27 cellular contexts compared by ENCODE assay signal in genomic region chr7:35277359-35277758, GRCh38. TPM values are rescaled to one million over a fixed set of nuclear protein-coding genes. Genes with fewer than 3 reads are reported as not detected.
"Had no signal": no experiment of that assay in that cellular context is flagged by ENCODE, and none has a peak within 500 bp of the region (broad histone marks: within the 10 kb centered on the region; RNA-seq: fewer than 3 reads in every experiment).

No MANE protein-coding gene starts in this region.

- H3K4me2 ChIP-seq: KMS-11 had no signal

- DNase-seq: activated CD4-positive, alpha-beta memory T cell treated with anti-CD3 and anti-CD28 coated beads for 36 hours; activated CD4-positive, alpha-beta T cell treated with anti-CD3 and anti-CD28 coated beads, Interleukin-2, amount 50 U/mL, for 1 hour; activated CD8-positive, alpha-beta memory T cell treated with anti-CD3 and anti-CD28 coated beads, Interleukin-2, amount 50 U/mL, for 4 hours; activated gamma-delta T cell treated with Interleukin-2 at 50 U/mL for 16 hours; activated naive CD4-positive, alpha-beta T cell treated with anti-CD3 and anti-CD28 coated beads for 36 hours; activated naive CD8-positive, alpha-beta T cell treated with anti-CD3 and anti-CD28 coated beads, Interleukin-2, amount 50 U/mL, for 24 hours; activated T-cell treated with anti-CD3 and anti-CD28 coated beads for 4 hours; activated T-cell treated with anti-CD3 and anti-CD28 coated beads, Interleukin-2, amount 50 U/mL, for 4 hours; anterior cingulate cortex; MM.1S; MV-4-11; NCI-H1092; NCI-H1436 treated with DMSO at 0.1 percent for 48 hours; NCI-H1694 treated with DMSO at 0.1 percent for 48 hours; NCI-H2029; NCI-H345; NCI-H524 treated with DMSO at 0.1 percent for 48 hours; PC-3; Peyer's patch; RPMI8226; SW 1271; T-helper 1 cell; T-helper 2 cell; T-helper 9 cell had no signal

- H3K9me3 ChIP-seq: Peyer's patch had no signal

- H3K9ac ChIP-seq: KMS-11 had no signal

- H3K4me3 ChIP-seq: Peyer's patch had no signal

- H3K36me3 ChIP-seq: Peyer's patch had no signal

- ATAC-seq: activated naive CD8-positive, alpha-beta T cell treated with anti-CD3 and anti-CD28 coated beads, Interleukin-2, amount 50 U/mL, for 24 hours; activated T-cell treated with anti-CD3 and anti-CD28 coated beads, Interleukin-2, amount 50 U/mL, for 4 hours; PC-3 had no signal

- H3K27me3 ChIP-seq: Peyer's patch had no signal

- H3K4me1 ChIP-seq: Peyer's patch had no signal

- H3K27ac ChIP-seq: KMS-11, Peyer's patch had no signal

RNA-seq across cellular contexts. Expression of gene TBX20, which starts 23.5 kb away (rescaled TPM):
- total RNA-seq: activated naive CD4-positive, alpha-beta T cell treated with anti-CD3 and anti-CD28 coated beads for 36 hours; LHCN-M2; NCI-H460; Peyer's patch had no signal
